23 cellular contexts compared by ENCODE assay signal in the genomic region with DNA sequence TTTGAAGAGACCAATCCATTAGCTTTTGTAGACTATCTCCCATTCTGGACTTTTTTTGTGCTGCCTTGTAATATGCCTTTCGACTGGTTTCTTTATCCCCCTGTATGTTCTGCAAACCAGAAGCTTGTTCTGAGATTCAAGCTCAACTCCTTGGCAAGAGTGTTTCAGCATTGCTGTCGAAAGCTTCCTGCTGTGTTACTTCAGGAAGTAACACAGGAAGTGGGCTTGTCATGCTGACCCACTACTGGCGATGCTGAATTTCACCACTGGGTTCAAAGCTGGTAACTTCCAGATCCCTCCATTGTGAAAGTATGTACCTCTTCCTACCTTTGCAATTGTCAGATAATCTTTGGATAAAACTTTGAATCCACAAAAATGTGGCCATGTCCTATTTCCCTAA. TPM values are rescaled to one million over a fixed set of nuclear protein-coding genes. Genes with fewer than 3 reads are reported as not detected.
A peak's percentile ranks its signal among the peaks of the same experiment; 100 is the strongest.
DNase-seq lines count a peak whose midpoint lies in the region; ATAC-seq and TF ChIP-seq lines count a peak whose summit lies in the region.
"Had no signal": no experiment of that assay in that cellular context is flagged by ENCODE, and none has a peak within 500 bp of the region (broad histone marks: within the 10 kb centered on the region; RNA-seq: fewer than 3 reads in every experiment).

No MANE protein-coding gene starts in this region.

- intact Hi-C loops in upper lobe of right lung (cut with DNase I): no loop called here

- peaks cover 11% of the 10 kb centered on the region for H3K4me1 Mint-ChIP-seq in activated naive CD8-positive, alpha-beta T cell treated with anti-CD3 and anti-CD28 coated beads, Interleukin-2, amount 10 ng/mL, durations not matched to agents 7 days and 5 days
- H3K4me1 Mint-ChIP-seq in activated naive CD8-positive, alpha-beta T cell treated with anti-CD3 and anti-CD28 coated beads for 36 hours: peaks cover 9% of the 10 kb centered on the region
- H3K4me1 Mint-ChIP-seq in T-cell: peaks cover 13 to 14% (median 13%) of the 10 kb centered on the region in 3 donors

- POLR2A ChIA-PET in activated naive CD8-positive, alpha-beta T cell treated with anti-CD3 and anti-CD28 coated beads, Interleukin-2, amount 10 ng/mL, durations not matched to agents 7 days and 5 days (lab: Charles Lee): no interaction called here
- POLR2A ChIA-PET in T-cell (lab: Charles Lee): no interaction called here

- H2BK5ac ChIP-seq in mesenchymal stem cell (ENCODE audit: low read depth, low read length, poor library complexity, severe bottlenecking): no peak overlapping the region

- H4K8ac ChIP-seq in mesenchymal stem cell (ENCODE audit: low read length): no peak overlapping the region

- no peak for DNase-seq in activated naive CD8-positive, alpha-beta T cell treated with anti-CD3 and anti-CD28 coated beads, Interleukin-2, amount 10 ng/mL, durations not matched to agents 7 days and 5 days
- no peak for DNase-seq in activated naive CD8-positive, alpha-beta T cell treated with anti-CD3 and anti-CD28 coated beads for 36 hours
- DNase-seq in T-cell (peak in 5 of 34 experiments; percentile 2 to 10 (median 3)), fibroblast of pulmonary artery (ENCODE audit: low read depth) (peak; percentile 72), upper lobe of right lung (no peak), GM19240 (ENCODE audit: insufficient read length, low spot score) (no peak), mesenchymal stem cell (no peak)
- DNase-seq: DMS153, dorsolateral prefrontal cortex, NCI-H1105, NCI-H526 treated with DMSO at 0.1 percent for 48 hours, PC-3, SHP77 treated with DMSO at 0.1 percent for 48 hours had no signal

- no peak overlapping the region for H2BK12ac ChIP-seq in mesenchymal stem cell (ENCODE audit: low read length in 2 of 2)

- peaks cover 8% of the 10 kb centered on the region for H3K27me3 Mint-ChIP-seq in activated naive CD8-positive, alpha-beta T cell treated with anti-CD3 and anti-CD28 coated beads, Interleukin-2, amount 10 ng/mL, durations not matched to agents 7 days and 5 days
- peaks cover 10% of the 10 kb centered on the region for H3K27me3 Mint-ChIP-seq in activated naive CD8-positive, alpha-beta T cell treated with anti-CD3 and anti-CD28 coated beads for 36 hours
- peaks cover 5 to 18% of the 10 kb centered on the region in 2 donors for H3K27me3 Mint-ChIP-seq in T-cell
- H3K27me3 Mint-ChIP-seq: activated T-helper 17 cell treated with anti-CD3 and anti-CD28 coated beads, Interleukin-2, amount 50 U/mL, for 72 hours had no signal

- H3K36me3 ChIP-seq in upper lobe of right lung (peaks cover 19% of the 10 kb centered on the region), mesenchymal stem cell (ENCODE audit: control insufficient read depth in 1 of 2, insufficient read depth in 2 of 2, low read depth in 1 of 2, low read length in 2 of 2) (peaks cover 14 to 46% of the 10 kb centered on the region in 2 experiments)
- H3K36me3 ChIP-seq: breast epithelium had no signal

- H3K4me2 ChIP-seq in mesenchymal stem cell (ENCODE audit: low read length, poor library complexity, severe bottlenecking): no peak overlapping the region
- H3K4me2 ChIP-seq: smooth muscle cell had no signal

- H3K14ac ChIP-seq in mesenchymal stem cell (ENCODE audit: low read length in 2 of 2): no peak overlapping the region

- H3K79me1 ChIP-seq in mesenchymal stem cell (replicated peaks; ENCODE audit: low read length, poor library complexity, severe bottlenecking): peaks cover 1% of the 10 kb centered on the region

- H3K9ac ChIP-seq in mesenchymal stem cell (ENCODE audit: low read length): no peak overlapping the region

- H3K27ac ChIP-seq in upper lobe of right lung (no peak overlapping the region), mesenchymal stem cell (ENCODE audit: low read length, poor library complexity, severe bottlenecking) (no peak overlapping the region)
- H3K27ac ChIP-seq: breast epithelium, dorsolateral prefrontal cortex, suprapubic skin had no signal

- no peak overlapping the region for H2BK15ac ChIP-seq in mesenchymal stem cell (ENCODE audit: low read depth, poor library complexity, severe bottlenecking)

- H3K18ac ChIP-seq in mesenchymal stem cell (ENCODE audit: low read depth in 1 of 2, low read length in 2 of 2): no peak overlapping the region

- H3K27me3 ChIP-seq in upper lobe of right lung: no peaks in the 10 kb centered on the region
- no peaks in the 10 kb centered on the region for H3K27me3 ChIP-seq in mesenchymal stem cell (ENCODE audit: control insufficient read depth in 1 of 2, insufficient read depth in 1 of 2, low read length in 2 of 2)
- H3K27me3 ChIP-seq: breast epithelium, dorsolateral prefrontal cortex, suprapubic skin had no signal

- H3K4me3 ChIP-seq in fibroblast of pulmonary artery (replicated peaks; ENCODE audit: low read depth, low read length) (no peak overlapping the region), upper lobe of right lung (no peak overlapping the region), mesenchymal stem cell (ENCODE audit: insufficient read depth in 1 of 2, low read depth in 1 of 2, low read length in 2 of 2) (no peak overlapping the region)
- H3K4me3 ChIP-seq: breast epithelium, dorsolateral prefrontal cortex, smooth muscle cell, suprapubic skin had no signal

- peaks cover 1% of the 10 kb centered on the region for H3K9me3 Mint-ChIP-seq in activated naive CD8-positive, alpha-beta T cell treated with anti-CD3 and anti-CD28 coated beads, Interleukin-2, amount 10 ng/mL, durations not matched to agents 7 days and 5 days
- H3K9me3 Mint-ChIP-seq in activated naive CD8-positive, alpha-beta T cell treated with anti-CD3 and anti-CD28 coated beads for 36 hours: no peaks in the 10 kb centered on the region
- no peaks in the 10 kb centered on the region for H3K9me3 Mint-ChIP-seq in T-cell
- H3K9me3 Mint-ChIP-seq: CD4-positive, alpha-beta T cell had no signal

- H3K4ac ChIP-seq in mesenchymal stem cell (ENCODE audit: low read depth in 1 of 2, low read length in 2 of 2): no peak overlapping the region

- H3K23ac ChIP-seq in mesenchymal stem cell (ENCODE audit: low read length in 2 of 2): no peak overlapping the region

- no peak overlapping the region for H2BK120ac ChIP-seq in mesenchymal stem cell (ENCODE audit: low read depth, low read length)

- WGBS in mesenchymal stem cell: 61% methylated on average over 3 of the region's 3 CpGs

- peak; percentile 42 for ATAC-seq in activated naive CD8-positive, alpha-beta T cell treated with anti-CD3 and anti-CD28 coated beads, Interleukin-2, amount 10 ng/mL, durations not matched to agents 7 days and 5 days (ENCODE audit: low read depth)
- peak in 3 of 4 experiments; percentile 27 to 53 (median 45) for ATAC-seq in T-cell (replicated peaks in 1 of 4)
- peak; percentile 42 for ATAC-seq in upper lobe of right lung
- no peak for ATAC-seq in GM18858 (IDR thresholded peaks at IDR 0.05; ENCODE audit: unreplicated experiment)
- ATAC-seq: activated T-helper 17 cell treated with anti-CD3 and anti-CD28 coated beads, Interleukin-2, amount 50 U/mL, for 72 hours; PC-3; WTC11 had no signal

- H3K36me3 Mint-ChIP-seq in activated naive CD8-positive, alpha-beta T cell treated with anti-CD3 and anti-CD28 coated beads, Interleukin-2, amount 10 ng/mL, durations not matched to agents 7 days and 5 days: no peaks in the 10 kb centered on the region
- H3K36me3 Mint-ChIP-seq in activated naive CD8-positive, alpha-beta T cell treated with anti-CD3 and anti-CD28 coated beads for 36 hours: no peaks in the 10 kb centered on the region
- H3K36me3 Mint-ChIP-seq in T-cell: no peaks in the 10 kb centered on the region

- TF ChIP-seq CTCF in fibroblast of pulmonary artery (IDR thresholded peaks at IDR 0.05; ENCODE audit: low read length, missing control alignments): no peak
- no peak for TF ChIP-seq CTCF in upper lobe of right lung (IDR thresholded peaks at IDR 0.05)

- CTCF ChIA-PET in T-cell (lab: Charles Lee): no interaction called here

- H2AK5ac ChIP-seq in mesenchymal stem cell (ENCODE audit: low read length, severe bottlenecking): no peak overlapping the region

- H3K4me3 Mint-ChIP-seq in activated naive CD8-positive, alpha-beta T cell treated with anti-CD3 and anti-CD28 coated beads, Interleukin-2, amount 10 ng/mL, durations not matched to agents 7 days and 5 days: peak overlapping the region; percentile 43
- H3K4me3 Mint-ChIP-seq in activated naive CD8-positive, alpha-beta T cell treated with anti-CD3 and anti-CD28 coated beads for 36 hours: no peak overlapping the region
- H3K4me3 Mint-ChIP-seq in T-cell: peak overlapping the region in 1 of 3 donors; percentile 35
- H3K4me3 Mint-ChIP-seq: activated T-helper 17 cell treated with anti-CD3 and anti-CD28 coated beads, Interleukin-2, amount 50 U/mL, for 72 hours; CD4-positive, alpha-beta T cell; WTC11 had no signal

- peaks cover 6% of the 10 kb centered on the region for H3K4me1 ChIP-seq in upper lobe of right lung
- no peaks in the 10 kb centered on the region for H3K4me1 ChIP-seq in mesenchymal stem cell (ENCODE audit: control insufficient read depth, insufficient read depth, low read depth, low read length)
- H3K4me1 ChIP-seq: breast epithelium, suprapubic skin had no signal

- peak overlapping the region; percentile 64 for H3K27ac Mint-ChIP-seq in activated naive CD8-positive, alpha-beta T cell treated with anti-CD3 and anti-CD28 coated beads, Interleukin-2, amount 10 ng/mL, durations not matched to agents 7 days and 5 days
- no peak overlapping the region for H3K27ac Mint-ChIP-seq in activated naive CD8-positive, alpha-beta T cell treated with anti-CD3 and anti-CD28 coated beads for 36 hours
- H3K27ac Mint-ChIP-seq in T-cell: no peak overlapping the region
- H3K27ac Mint-ChIP-seq: activated T-helper 17 cell treated with anti-CD3 and anti-CD28 coated beads, Interleukin-2, amount 50 U/mL, for 72 hours; CD4-positive, alpha-beta T cell; WTC11 had no signal

- no peak overlapping the region for H2AFZ ChIP-seq in mesenchymal stem cell (ENCODE audit: low read depth, low read length)

- no peaks in the 10 kb centered on the region for H3K9me3 ChIP-seq in upper lobe of right lung
- H3K9me3 ChIP-seq in mesenchymal stem cell (ENCODE audit: control insufficient read depth, low read length): no peaks in the 10 kb centered on the region
- H3K9me3 ChIP-seq: breast epithelium, suprapubic skin had no signal

- no peak overlapping the region for H4K91ac ChIP-seq in mesenchymal stem cell (ENCODE audit: low read length)

RNA-seq across cellular contexts. Expression of a gene that starts 57.9 kb away (rescaled TPM):
- total RNA-seq in activated naive CD8-positive, alpha-beta T cell treated with anti-CD3 and anti-CD28 coated beads, Interleukin-2, amount 10 ng/mL, durations not matched to agents 7 days and 5 days: not detected
- not detected for total RNA-seq in activated naive CD8-positive, alpha-beta T cell treated with anti-CD3 and anti-CD28 coated beads for 36 hours
- not detected for total RNA-seq in T-cell
- 0.14 TPM for total RNA-seq in upper lobe of right lung
- 0.07 TPM for polyA plus RNA-seq in mesenchymal stem cell (2013, experiment 1 of 2)
- 0.12 TPM for polyA plus RNA-seq in mesenchymal stem cell (2013, experiment 2 of 2)
- total RNA-seq: activated T-helper 17 cell treated with anti-CD3 and anti-CD28 coated beads, Interleukin-2, amount 50 U/mL, for 72 hours; CD4-positive, alpha-beta T cell; PC-3; pulmonary artery endothelial cell; T-helper 2 cell treated with Interferon-gamma antibody and Interleukin-4, amounts not matched to agents 100 ng/mL and 5 ng/mL, for 36 hours had no signal
- polyA plus RNA-seq: esophagus had no signal
